8 cellular contexts compared by ENCODE assay signal in genomic region chr17:38883592-38884526, GRCh38. TPM values are rescaled to one million over a fixed set of nuclear protein-coding genes. Genes with fewer than 3 reads are reported as not detected.
DNase-seq lines count a peak whose midpoint lies in the region; ATAC-seq, FAIRE-seq and TF ChIP-seq lines count a peak whose summit lies in the region.

No MANE protein-coding gene starts in this region.

- H3K4me1 Mint-ChIP-seq in endothelial cell (ENCODE audit: unreplicated experiment) (peaks cover 63% of the 10 kb centered on the region), nephron progenitor cell (peaks cover 75% of the 10 kb centered on the region)

- H3K4me3 Mint-ChIP-seq in endothelial cell (ENCODE audit: unreplicated experiment) (peak overlapping the region; percentile 60), nephron progenitor cell (peak overlapping the region; percentile 58)

- no peak for ATAC-seq in HG03442 (IDR thresholded peaks at IDR 0.05; ENCODE audit: unreplicated experiment)

- no peaks in the 10 kb centered on the region for H3K9me3 ChIP-seq in SJSA1 (replicated peaks)

- H3K4me1 ChIP-seq in SJSA1 (replicated peaks), result peaks cover 53% of the 10 kb centered on the region

- no peak for FAIRE-seq in frontal cortex (lab: Jason Lieb, UNC)

- peak; percentile 81 for DNase-seq in COLO829 (ENCODE audit: low spot score)
- peak; percentile 72 to 73 for DNase-seq in SJSA1 (ENCODE audit: low read depth in 1 of 2, low spot score in 2 of 2)
- no peak for DNase-seq in endothelial cell (ENCODE audit: low spot score)
- DNase-seq in nephron progenitor cell, result no peak
- DNase-seq in NCI-H510A (lab: John Stamatoyannopoulos, UW), result no peak
- DNase-seq in frontal cortex (ENCODE audit: low spot score in 2 of 2), result no peak
- DNase-seq in NOMO-1 treated with dmso at 0.1 percent for 144 hours (lab: John Stamatoyannopoulos, UW; ENCODE audit: unreplicated experiment), result no peak

- H3K36me3 ChIP-seq in SJSA1, result peaks cover 87% of the 10 kb centered on the region

- H3K27ac Mint-ChIP-seq in endothelial cell (ENCODE audit: unreplicated experiment) (peak overlapping the region; percentile 88), nephron progenitor cell (peak overlapping the region; percentile 21)

- no peaks in the 10 kb centered on the region for H3K27me3 Mint-ChIP-seq in endothelial cell (ENCODE audit: unreplicated experiment)
- no peaks in the 10 kb centered on the region for H3K27me3 Mint-ChIP-seq in nephron progenitor cell (ENCODE audit: low read depth, poor library complexity)

- no peak overlapping the region for H3K4me3 ChIP-seq in SJSA1

- H3K9me3 Mint-ChIP-seq in endothelial cell (ENCODE audit: unreplicated experiment), result no peaks in the 10 kb centered on the region
- no peaks in the 10 kb centered on the region for H3K9me3 Mint-ChIP-seq in nephron progenitor cell

- TF ChIP-seq CTCF in endothelial cell (IDR thresholded peaks at IDR 0.05; ENCODE audit: unreplicated experiment), result no peak
- no peak for TF ChIP-seq CTCF in nephron progenitor cell (IDR thresholded peaks at IDR 0.05)

- H3K27ac ChIP-seq in SJSA1, result peak overlapping the region; percentile 26; the same call in 1 of the 2 replicates

- H3K36me3 Mint-ChIP-seq in endothelial cell (ENCODE audit: low read depth, unreplicated experiment) (peaks cover 15% of the 10 kb centered on the region), nephron progenitor cell (ENCODE audit: low read depth) (peaks cover 17% of the 10 kb centered on the region)

- H3K27me3 ChIP-seq in SJSA1 (replicated peaks), result no peaks in the 10 kb centered on the region

RNA-seq across cellular contexts. Expression of gene LASP1, which starts 14.0 kb away (rescaled TPM):
- 146 and 174 TPM in 2 replicates for total RNA-seq in SJSA1 (2014; rRNA removed; shearing (Covaris generic))
- total RNA-seq in endothelial cell (ENCODE audit: unreplicated experiment) (146 TPM), frontal cortex (44.0 TPM)

RNA-seq across cellular contexts. Expression of gene RPL23, which starts 30.3 kb away (rescaled TPM):
- 817 and 952 TPM in 2 replicates for total RNA-seq in SJSA1 (2014; rRNA removed; shearing (Covaris generic))
- 2,464 TPM for total RNA-seq in endothelial cell (ENCODE audit: unreplicated experiment)
- total RNA-seq in frontal cortex, result 1,517 TPM

RNA-seq across cellular contexts. Expression of gene CWC25, which starts 58.7 kb away (rescaled TPM):
- total RNA-seq in SJSA1 (2014; rRNA removed; shearing (Covaris generic)), result 6.6 and 11.3 TPM in 2 replicates
- total RNA-seq in endothelial cell (ENCODE audit: unreplicated experiment) (18.1 TPM), frontal cortex (9.4 TPM)

Comparison
In these comparisons a context has a peak if more than half of its experiments do, and no peak if none do; other contexts are left out.
1. DNase-seq: peak in COLO829 (single experiment) and SJSA1 (2 of 2); none in endothelial cell (single experiment), nephron progenitor cell (single experiment), NCI-H510A (single experiment), frontal cortex (0 of 2) and NOMO-1 treated with dmso at 0.1 percent for 144 hours (single experiment).